Comparison of ENCODE assay signal across 8 cellular contexts in genomic region chr1:184785529-184785928, GRCh38.
"Had no signal": no experiment of that assay in that cellular context is flagged by ENCODE, and none has a peak within 500 bp of the region (broad histone marks: within the 10 kb centered on the region; RNA-seq: fewer than 3 reads in every experiment).

No MANE protein-coding gene starts in this region.

- FAIRE-seq: H1, H54, HTR-8/SVneo had no signal

- H3K4me2 ChIP-seq: GM23338, KMS-11 had no signal

- ATAC-seq: GM23338 had no signal

- H3K27ac Mint-ChIP-seq: GM23338, H9 had no signal

- H2AFZ ChIP-seq: GM23338 had no signal

- H3K4me3 Mint-ChIP-seq: GM23338, H9 had no signal

- H3K9ac ChIP-seq: KMS-11 had no signal

- H3K4me3 ChIP-seq: GM23338 had no signal

- H3K27ac ChIP-seq: KMS-11 had no signal

- DNase-seq: H9, HCEC 1CT, KBM-7 had no signal

- H3K4me1 Mint-ChIP-seq: GM23338, H9 had no signal
